8 cellular contexts compared by ENCODE assay signal in genomic region chr11:14519692-14520085, GRCh38. TPM values are rescaled to one million over a fixed set of nuclear protein-coding genes. Genes with fewer than 3 reads are reported as not detected.
DNase-seq lines count a peak whose midpoint lies in the region; ATAC-seq, FAIRE-seq and TF ChIP-seq lines count a peak whose summit lies in the region.

No MANE protein-coding gene starts in this region.

- H3K27me3 ChIP-seq in A673 (replicated peaks; ENCODE audit: insufficient read depth, low read depth, low read length, poor library complexity): no peaks in the 10 kb centered on the region
- no peaks in the 10 kb centered on the region for H3K27me3 ChIP-seq in endothelial cell of umbilical vein (ENCODE audit: control insufficient read depth in 2 of 2, insufficient read depth in 2 of 2, low read length in 2 of 2)
- H3K27me3 ChIP-seq in neuronal stem cell (ENCODE audit: control insufficient read depth in 3 of 3, insufficient read depth in 3 of 3, low read depth in 1 of 3, low read length in 3 of 3): no peaks in the 10 kb centered on the region

- no peak overlapping the region for H3K4ac ChIP-seq in neuronal stem cell (ENCODE audit: low read length)

- intact Hi-C loops in A673 (cut with micrococcal nuclease; ENCODE audit: unreplicated experiment) (loop anchor here (5.0 kb wide), 1 partner anchor 373 kb away; the partner anchor contains the start of gene CYP2R1), endothelial cell of umbilical vein (cut with micrococcal nuclease) (loop anchor here (1.0 to 5.0 kb wide), 4 partner anchors 20 to 388 kb away; partner anchors contain the start of gene COPB1)

- H3K4me1 ChIP-seq in A673 (ENCODE audit: insufficient read depth, low read length, poor library complexity, severe bottlenecking) (peaks cover 8% of the 10 kb centered on the region), endothelial cell of umbilical vein (ENCODE audit: control insufficient read depth, extremely low read depth, insufficient read depth, low read length) (peaks cover 15% of the 10 kb centered on the region), neuronal stem cell (ENCODE audit: control insufficient read depth in 2 of 2, insufficient read depth in 1 of 2, low read depth in 1 of 2, low read length in 2 of 2) (peaks cover 1% of the 10 kb centered on the region in 2 donors)

- H4K91ac ChIP-seq in neuronal stem cell (ENCODE audit: low read depth, low read length, poor library complexity): no peak overlapping the region

- CTCF ChIA-PET in A673 (lab: Charles Lee) (interaction anchor here (1.1 kb wide), 1 partner anchor 219 kb away, joined by 3 read pairs; no protein-coding TSS in a partner anchor), endothelial cell of umbilical vein (lab: Charles Lee) (interaction anchor here (1.0 to 1.7 kb wide), 3 partner anchors 64 to 388 kb away, joined by 4 to 8 read pairs (median 4); no protein-coding TSS in a partner anchor)

- dilution Hi-C loops in endothelial cell of umbilical vein (cut with MboI; ENCODE audit: extremely low pct_ligation_motif_present, low sequenced_read_pairs): no loop called here

- H3K4me3 ChIP-seq in A673 (ENCODE audit: low read depth, low read length, poor library complexity, severe bottlenecking) (peak overlapping the region; percentile 76), endothelial cell of umbilical vein (replicated peaks in 1 of 3; ENCODE audit: insufficient read depth in 1 of 3, low read depth in 1 of 3, low read length in 3 of 3) (peak overlapping the region; percentile 86 to 97 (median 88)), neuronal stem cell (ENCODE audit: low read length in 2 of 2) (peak overlapping the region; percentile 86 to 93)

- peak; percentile 44 for FAIRE-seq in endothelial cell of umbilical vein (lab: Jason Lieb, UNC)

- peak overlapping the region; percentile 91 for H3K18ac ChIP-seq in neuronal stem cell (ENCODE audit: low read length)

- H2AFZ ChIP-seq in endothelial cell of umbilical vein (ENCODE audit: low read depth, low read length) (peak overlapping the region; percentile 59), neuronal stem cell (ENCODE audit: low read length) (peak overlapping the region; percentile 92)

- POLR2A ChIA-PET in A673 (lab: Charles Lee; ENCODE audit: low non-redundant PET): no interaction called here
- POLR2A ChIA-PET in endothelial cell of umbilical vein (lab: Charles Lee): interaction anchor here (0.6 kb wide), 1 partner anchor 62 kb away, joined by 6 read pairs; no protein-coding TSS in a partner anchor

- BruUV-seq in A673 (replicated peaks; lab: Mats Ljungman, UMichigan) (no TSS peak), endothelial cell of umbilical vein (replicated peaks; lab: Mats Ljungman, UMichigan) (TSS peak; percentile 73)

- no CpG with 5 or more reads among the region's 13 CpGs for WGBS in neuronal stem cell (ENCODE audit: extremely low coverage in 2 of 2, insufficient read length in 2 of 2, insufficient replicate concordance in 1 of 2), 2 donors

- H2BK12ac ChIP-seq in neuronal stem cell (ENCODE audit: low read length): no peak overlapping the region

- DNase-seq in A673 (ENCODE audit: low spot score) (no peak), SKM-1 (lab: John Stamatoyannopoulos, UW; ENCODE audit: unreplicated experiment) (peak; percentile 54), endothelial cell of umbilical vein (ENCODE audit: low read depth, low spot score) (no peak), neuronal stem cell (ENCODE audit: low spot score) (no peak), ureter (ENCODE audit: low spot score) (no peak)

- no peak overlapping the region for H2AK5ac ChIP-seq in neuronal stem cell (ENCODE audit: low read depth, low read length)

- TF ChIP-seq POLR2A in endothelial cell of umbilical vein (IDR thresholded peaks at IDR 0.05; ENCODE audit: low read depth, low read length): no peak

- H3K9ac ChIP-seq in endothelial cell of umbilical vein (replicated peaks; ENCODE audit: extremely low read depth, insufficient read depth, low read length) (peak overlapping the region; percentile 99), neuronal stem cell (ENCODE audit: low read depth, low read length, poor library complexity) (peak overlapping the region; percentile 94)

- H4K20me1 ChIP-seq in endothelial cell of umbilical vein (replicated peaks; ENCODE audit: control insufficient read depth, extremely low read depth, insufficient read depth, low read length): peaks cover 6% of the 10 kb centered on the region

- no peak overlapping the region for H3K14ac ChIP-seq in neuronal stem cell (ENCODE audit: low read length)

- TF ChIP-seq CTCF in A673 (conservative IDR thresholded peaks at IDR 0.05; ENCODE audit: low read depth, low read length) (no peak), endothelial cell of umbilical vein (IDR thresholded peaks at IDR 0.05; ENCODE audit: extremely low read depth in 1 of 2, insufficient read depth in 1 of 2, low read depth in 1 of 2, low read length in 2 of 2) (no peak)

- H3K27ac ChIP-seq in A673 (ENCODE audit: low read depth, low read length, poor library complexity, severe bottlenecking) (peak overlapping the region; percentile 94), endothelial cell of umbilical vein (ENCODE audit: insufficient read depth, low read depth, low read length) (peak overlapping the region; percentile 97), neuronal stem cell (replicated peaks; ENCODE audit: low read length) (peak overlapping the region; percentile 56)

- ATAC-seq in GM18511 (IDR thresholded peaks at IDR 0.05; ENCODE audit: unreplicated experiment) (peak; percentile 40), HG03103 (IDR thresholded peaks at IDR 0.05; ENCODE audit: low read depth, unreplicated experiment) (peak; percentile 13), HG03469 (IDR thresholded peaks at IDR 0.05; ENCODE audit: unreplicated experiment) (no peak)

- no peak overlapping the region for H2BK15ac ChIP-seq in neuronal stem cell (ENCODE audit: low read length)

- peaks cover 35% of the 10 kb centered on the region for H3K36me3 ChIP-seq in A673 (ENCODE audit: insufficient read depth, low read length, poor library complexity, severe bottlenecking)
- peaks cover 6 to 16% of the 10 kb centered on the region in 2 experiments for H3K36me3 ChIP-seq in endothelial cell of umbilical vein (ENCODE audit: control insufficient read depth in 2 of 2, extremely low read depth in 1 of 2, insufficient read depth in 2 of 2, low read length in 2 of 2)
- H3K36me3 ChIP-seq in neuronal stem cell (replicated peaks in 1 of 2; ENCODE audit: control insufficient read depth in 2 of 2, insufficient read depth in 2 of 2, low read length in 2 of 2): peaks cover 5 to 38% of the 10 kb centered on the region in 2 donors

- no peaks in the 10 kb centered on the region for H3K79me1 ChIP-seq in neuronal stem cell (ENCODE audit: low read depth, low read length)

- H3K9me3 ChIP-seq in A673 (ENCODE audit: low read depth, low read length, poor library complexity, severe bottlenecking) (no peaks in the 10 kb centered on the region), endothelial cell of umbilical vein (replicated peaks; ENCODE audit: control insufficient read depth, insufficient read depth, low read length) (no peaks in the 10 kb centered on the region), neuronal stem cell (replicated peaks in 1 of 2; ENCODE audit: control insufficient read depth in 2 of 2, insufficient read depth in 1 of 2, low read depth in 1 of 2, low read length in 2 of 2) (no peaks in the 10 kb centered on the region)

- no peak overlapping the region for H4K8ac ChIP-seq in neuronal stem cell (ENCODE audit: low read depth, low read length)

- H3K4me2 ChIP-seq in endothelial cell of umbilical vein (ENCODE audit: insufficient read depth, low read length): peak overlapping the region; percentile 100
- peak overlapping the region; percentile 58 for H3K4me2 ChIP-seq in neuronal stem cell (ENCODE audit: insufficient read depth, low read length, poor library complexity, severe bottlenecking)

- no peak overlapping the region for H2BK120ac ChIP-seq in neuronal stem cell (ENCODE audit: low read depth, low read length)

- H3K23ac ChIP-seq in neuronal stem cell (ENCODE audit: low read depth, low read length, poor library complexity): peak overlapping the region; percentile 44

- H3K79me2 ChIP-seq in endothelial cell of umbilical vein (ENCODE audit: control insufficient read depth, insufficient read depth, low read length): peaks cover 32% of the 10 kb centered on the region

- no peaks in the 10 kb centered on the region for H3K9me1 ChIP-seq in endothelial cell of umbilical vein (replicated peaks; ENCODE audit: control insufficient read depth, extremely low read depth, insufficient read depth, low read length)

- H2BK5ac ChIP-seq in neuronal stem cell (ENCODE audit: low read length): peak overlapping the region; percentile 56

TF ChIP-seq in endothelial cell of umbilical vein, 7 proteins besides CTCF, POLR2A, EP300 and RAD21:
- TF ChIP-seq GATA2 (IDR thresholded peaks at IDR 0.05; ENCODE audit: insufficient read depth, insufficient read length, low read depth, low read length) (peak; percentile 47), EZH2 (IDR thresholded peaks at IDR 0.05; ENCODE audit: borderline replicate concordance, low read depth, low read length, severe bottlenecking) (no peak)

RNA-seq across cellular contexts. Expression of gene PSMA1, which starts 0.5 kb away (rescaled TPM):
- 238 and 267 TPM in 2 replicates for total RNA-seq in A673 (2021)
- total RNA-seq in endothelial cell of umbilical vein: 194 and 203 TPM in 2 replicates
- 185 and 220 TPM in 2 replicates for polyA plus RNA-seq in endothelial cell of umbilical vein
- 178 and 179 TPM in 2 replicates for polyA plus RNA-seq in endothelial cell of umbilical vein (2011; cell fraction: cytosol; rRNA removed)
- polyA plus RNA-seq in endothelial cell of umbilical vein (2011; cell fraction: nucleus; rRNA removed): 417 and 556 TPM in 2 replicates
- 237 and 350 TPM in 2 replicates for polyA plus RNA-seq in endothelial cell of umbilical vein (2012)
- 135 and 144 TPM in 2 replicates for polyA minus RNA-seq in endothelial cell of umbilical vein
- 90.4 TPM for polyA minus RNA-seq in endothelial cell of umbilical vein (2011; cell fraction: cytosol; rRNA and poly(A)+ RNA removed)
- polyA minus RNA-seq in endothelial cell of umbilical vein (2011; cell fraction: nucleus; rRNA and poly(A)+ RNA removed): 56.7 and 88.4 TPM in 2 replicates
- 232 TPM for polyA plus RNA-seq in neuronal stem cell (2013, experiment 1 of 2)
- polyA plus RNA-seq in neuronal stem cell (2013, experiment 2 of 2): 234 TPM
- total RNA-seq in ureter: 138 TPM

RNA-seq across cellular contexts. Expression of gene COPB1, which starts 20.1 kb away (rescaled TPM):
- total RNA-seq in A673 (2021): 91.9 and 94.6 TPM in 2 replicates
- total RNA-seq in endothelial cell of umbilical vein: 145 and 146 TPM in 2 replicates
- polyA plus RNA-seq in endothelial cell of umbilical vein: 47.8 and 61.1 TPM in 2 replicates
- 84.2 and 96.6 TPM in 2 replicates for polyA plus RNA-seq in endothelial cell of umbilical vein (2011; cell fraction: cytosol; rRNA removed)
- polyA plus RNA-seq in endothelial cell of umbilical vein (2011; cell fraction: nucleus; rRNA removed): 101 and 117 TPM in 2 replicates
- 161 and 179 TPM in 2 replicates for polyA plus RNA-seq in endothelial cell of umbilical vein (2012)
- polyA minus RNA-seq in endothelial cell of umbilical vein: 117 and 149 TPM in 2 replicates
- polyA minus RNA-seq in endothelial cell of umbilical vein (2011; cell fraction: cytosol; rRNA and poly(A)+ RNA removed): 54.0 TPM
- 84.0 and 113 TPM in 2 replicates for polyA minus RNA-seq in endothelial cell of umbilical vein (2011; cell fraction: nucleus; rRNA and poly(A)+ RNA removed)
- 56.3 TPM for polyA plus RNA-seq in neuronal stem cell (2013, experiment 1 of 2)
- 56.9 TPM for polyA plus RNA-seq in neuronal stem cell (2013, experiment 2 of 2)
- total RNA-seq in ureter: 87.2 TPM
